ENCODE assay signal across 27 cellular contexts in the genomic region with DNA sequence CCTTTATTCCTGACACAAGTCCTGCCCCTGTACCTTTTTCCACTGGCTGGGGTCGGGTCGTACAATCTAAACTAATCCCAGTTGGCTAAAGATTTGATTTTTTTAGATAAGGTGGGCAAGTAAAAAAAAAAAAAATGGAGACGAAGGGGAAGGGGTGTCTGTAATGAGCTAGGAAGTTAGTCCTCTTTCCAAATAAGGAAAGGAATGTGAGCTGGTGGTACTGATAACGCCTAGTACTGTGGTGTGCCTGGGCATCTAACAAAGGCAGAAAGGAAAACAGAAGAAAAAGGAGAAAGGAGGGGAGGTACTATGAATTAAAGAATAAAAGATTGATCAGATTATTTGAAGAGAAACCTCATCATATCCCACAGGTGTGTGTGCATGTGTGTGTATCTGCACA. TPM values are rescaled to one million over a fixed set of nuclear protein-coding genes. Genes with fewer than 3 reads are reported as not detected.
"Had no signal": no experiment of that assay in that cellular context is flagged by ENCODE, and none has a peak within 500 bp of the region (broad histone marks: within the 10 kb centered on the region; RNA-seq: fewer than 3 reads in every experiment).

No MANE protein-coding gene starts in this region.

- H3K36me3 Mint-ChIP-seq: activated CD8-positive, alpha-beta memory T cell treated with anti-CD3 and anti-CD28 coated beads, Interleukin-2, amount 10 ng/mL, durations not matched to agents 7 days and 5 days; activated naive CD4-positive, alpha-beta T cell treated with anti-CD3 and anti-CD28 coated beads, Interleukin-2, amount 50 U/mL, for 24 hours had no signal

- H3K4me1 ChIP-seq: breast epithelium had no signal

- H3K9ac ChIP-seq: SK-N-SH had no signal

- H3K36me3 ChIP-seq: breast epithelium, MG63 had no signal

- H3K9me3 ChIP-seq: breast epithelium, SK-N-SH had no signal

- H3K27ac Mint-ChIP-seq: activated CD4-positive, alpha-beta T cell treated with anti-CD3 and anti-CD28 coated beads for 36 hours; activated CD8-positive, alpha-beta memory T cell treated with anti-CD3 and anti-CD28 coated beads, Interleukin-2, amount 10 ng/mL, durations not matched to agents 7 days and 5 days; activated naive CD4-positive, alpha-beta T cell treated with anti-CD3 and anti-CD28 coated beads, Interleukin-2, amount 50 U/mL, for 24 hours; activated T-cell treated with anti-CD3 and anti-CD28 coated beads, Interleukin-2, amount 50 U/mL, for 24 hours; activated T-helper 1 cell treated with anti-CD3 and anti-CD28 coated beads, Interleukin-12 subunit alpha, Interleukin-12 subunit beta, Interleukin-2, Interleukin-4 antibody, amounts not matched to agents 30 ng/mL and 10 ng/mL and 1 ng/mL, durations not matched to agents 14 hours and 24 hours and 36 hours had no signal

- H3K4me2 ChIP-seq: SK-N-SH had no signal

- H3K4me3 ChIP-seq: breast epithelium, MG63 had no signal

- H3K27ac ChIP-seq: breast epithelium had no signal

- H3K27me3 ChIP-seq: breast epithelium, MG63 had no signal

- H3K4me1 Mint-ChIP-seq: activated CD4-positive, alpha-beta T cell treated with anti-CD3 and anti-CD28 coated beads for 36 hours; activated CD8-positive, alpha-beta memory T cell treated with anti-CD3 and anti-CD28 coated beads, Interleukin-2, amount 10 ng/mL, durations not matched to agents 7 days and 5 days; activated naive CD4-positive, alpha-beta T cell treated with anti-CD3 and anti-CD28 coated beads, Interleukin-2, amount 50 U/mL, for 24 hours had no signal

- H3K4me3 Mint-ChIP-seq: activated CD4-positive, alpha-beta T cell treated with anti-CD3 and anti-CD28 coated beads for 36 hours; activated CD8-positive, alpha-beta memory T cell treated with anti-CD3 and anti-CD28 coated beads, Interleukin-2, amount 10 ng/mL, durations not matched to agents 7 days and 5 days; activated naive CD4-positive, alpha-beta T cell treated with anti-CD3 and anti-CD28 coated beads, Interleukin-2, amount 50 U/mL, for 24 hours; activated T-cell treated with anti-CD3 and anti-CD28 coated beads, Interleukin-2, amount 50 U/mL, for 24 hours; activated T-helper 1 cell treated with anti-CD3 and anti-CD28 coated beads, Interleukin-12 subunit alpha, Interleukin-12 subunit beta, Interleukin-2, Interleukin-4 antibody, amounts not matched to agents 30 ng/mL and 10 ng/mL and 1 ng/mL, durations not matched to agents 14 hours and 24 hours and 36 hours had no signal

- ATAC-seq: activated CD4-positive, alpha-beta T cell treated with anti-CD3 and anti-CD28 coated beads for 36 hours; activated CD8-positive, alpha-beta memory T cell treated with anti-CD3 and anti-CD28 coated beads, Interleukin-2, amount 10 ng/mL, durations not matched to agents 7 days and 5 days; Panc1; Right ventricle myocardium inferior had no signal

- DNase-seq: activated CD4-positive, alpha-beta T cell treated with anti-CD3 and anti-CD28 coated beads for 36 hours; activated CD8-positive, alpha-beta memory T cell treated with anti-CD3 and anti-CD28 coated beads, Interleukin-2, amount 10 ng/mL, durations not matched to agents 7 days and 5 days; activated effector memory CD4-positive, alpha-beta T cell treated with Interleukin-2 at 50 U/mL for 16 hours; activated naive CD4-positive, alpha-beta T cell; activated T-cell treated with anti-CD3 and anti-CD28 coated beads, Interleukin-2, amount 50 U/mL, for 24 hours; aorta; central memory CD4-positive, alpha-beta T cell; MG63; MV-4-11; NCI-H1092 treated with DMSO at 0.1 percent for 48 hours; NCI-H1417 treated with DMSO at 0.1 percent for 48 hours; NCI-H1694; NCI-H2029; NCI-H345; NCI-H510A; NCI-H774; RPMI8226; SK-N-SH; T-helper 1 cell had no signal

- H3K27me3 Mint-ChIP-seq: activated CD4-positive, alpha-beta T cell treated with anti-CD3 and anti-CD28 coated beads for 36 hours; activated CD8-positive, alpha-beta memory T cell treated with anti-CD3 and anti-CD28 coated beads, Interleukin-2, amount 10 ng/mL, durations not matched to agents 7 days and 5 days; activated naive CD4-positive, alpha-beta T cell treated with anti-CD3 and anti-CD28 coated beads, Interleukin-2, amount 50 U/mL, for 24 hours; activated T-cell treated with anti-CD3 and anti-CD28 coated beads, Interleukin-2, amount 50 U/mL, for 24 hours had no signal

- H3K9me2 ChIP-seq: SK-N-SH had no signal

RNA-seq across cellular contexts. Expression of a gene that starts 21.3 kb away (rescaled TPM):
- total RNA-seq: activated CD4-positive, alpha-beta T cell treated with anti-CD3 and anti-CD28 coated beads for 36 hours; activated CD8-positive, alpha-beta memory T cell treated with anti-CD3 and anti-CD28 coated beads, Interleukin-2, amount 10 ng/mL, durations not matched to agents 7 days and 5 days; activated T-helper 1 cell treated with anti-CD3 and anti-CD28 coated beads, Interleukin-12 subunit alpha, Interleukin-12 subunit beta, Interleukin-2, Interleukin-4 antibody, amounts not matched to agents 30 ng/mL and 10 ng/mL and 1 ng/mL, durations not matched to agents 14 hours and 24 hours and 36 hours; aorta; breast epithelium; chondrocyte; OCI-LY7; Right ventricle myocardium inferior; T-helper 2 cell treated with Interferon-gamma antibody and Interleukin-4, amounts not matched to agents 100 ng/mL and 5 ng/mL, for 36 hours had no signal
- polyA plus RNA-seq: SK-N-SH had no signal
